12 cellular contexts compared by ENCODE assay signal in genomic region chr16:1469693-1470201, GRCh38.
DNase-seq lines count a peak whose midpoint lies in the region; ATAC-seq lines count a peak whose summit lies in the region.
"Had no signal": no experiment of that assay in that cellular context is flagged by ENCODE, and none has a peak within 500 bp of the region (broad histone marks: within the 10 kb centered on the region; RNA-seq: fewer than 3 reads in every experiment).

No MANE protein-coding gene starts in this region.

- H3K4me1 Mint-ChIP-seq in stimulated activated naive CD8-positive, alpha-beta T cell treated with anti-CD3 and anti-CD28 coated beads, Interleukin-15, Interleukin-2, amounts not matched to agents 100 ng/mL and 50 ng/mL, for 24 hours (ENCODE audit: low read depth) = peaks cover 35% of the 10 kb centered on the region
- peaks cover 39% of the 10 kb centered on the region for H3K4me1 Mint-ChIP-seq in memory B cell

- no peaks in the 10 kb centered on the region for H3K36me3 Mint-ChIP-seq in stimulated activated naive CD8-positive, alpha-beta T cell treated with anti-CD3 and anti-CD28 coated beads, Interleukin-15, Interleukin-2, amounts not matched to agents 100 ng/mL and 50 ng/mL, for 24 hours (ENCODE audit: low read depth)
- peaks cover 3% of the 10 kb centered on the region for H3K36me3 Mint-ChIP-seq in memory B cell

- H3K4me3 Mint-ChIP-seq in stimulated activated naive CD8-positive, alpha-beta T cell treated with anti-CD3 and anti-CD28 coated beads, Interleukin-15, Interleukin-2, amounts not matched to agents 100 ng/mL and 50 ng/mL, for 24 hours = peak overlapping the region; percentile 30
- H3K4me3 Mint-ChIP-seq in memory B cell = peak overlapping the region; percentile 72

- H3K27ac Mint-ChIP-seq in stimulated activated naive CD8-positive, alpha-beta T cell treated with anti-CD3 and anti-CD28 coated beads, Interleukin-15, Interleukin-2, amounts not matched to agents 100 ng/mL and 50 ng/mL, for 24 hours = peak overlapping the region; percentile 79
- peak overlapping the region; percentile 89 for H3K27ac Mint-ChIP-seq in memory B cell
- H3K27ac Mint-ChIP-seq: activated T-helper 2 cell treated with anti-CD3 and anti-CD28 coated beads, Interferon-gamma antibody, Interleukin-2, Interleukin-4, amounts not matched to agents 10 μg/mL and 5 μg/mL and 100 μg/mL, durations not matched to agents 14 hours and 24 hours and 36 hours had no signal

- no peak for DNase-seq in stimulated activated naive CD8-positive, alpha-beta T cell treated with anti-CD3 and anti-CD28 coated beads, Interleukin-15, Interleukin-2, amounts not matched to agents 100 U/mL and 50 U/mL, for 24 hours
- DNase-seq in SKM-1 treated with dmso at 0.1 percent for 144 hours (lab: John Stamatoyannopoulos, UW; ENCODE audit: unreplicated experiment) (peak; percentile 91), memory B cell (ENCODE audit: low spot score in 2 of 2) (no peak), SHP77 treated with DMSO at 0.1 percent for 48 hours (lab: John Stamatoyannopoulos, UW) (no peak), GOT3 (lab: John Stamatoyannopoulos, UW) (no peak)
- DNase-seq in stimulated activated CD4-positive, alpha-beta T cell treated with anti-CD3 and anti-CD28 coated beads, Interleukin-15, amount 100 ng/mL, for 24 hours = no peak
- DNase-seq: cerebellar nuclear complex, thyroid gland had no signal

- no peak for ATAC-seq in stimulated activated naive CD8-positive, alpha-beta T cell treated with anti-CD3 and anti-CD28 coated beads, Interleukin-15, Interleukin-2, amounts not matched to agents 100 U/mL and 50 U/mL, for 24 hours
- ATAC-seq in memory B cell (ENCODE audit: low read depth) (peak; percentile 59), HG03342 (IDR thresholded peaks at IDR 0.05; ENCODE audit: unreplicated experiment) (no peak)
- ATAC-seq: Panc1 had no signal

- no peaks in the 10 kb centered on the region for H3K27me3 Mint-ChIP-seq in stimulated activated naive CD8-positive, alpha-beta T cell treated with anti-CD3 and anti-CD28 coated beads, Interleukin-15, Interleukin-2, amounts not matched to agents 100 ng/mL and 50 ng/mL, for 24 hours
- no peaks in the 10 kb centered on the region for H3K27me3 Mint-ChIP-seq in memory B cell

- H3K9me3 Mint-ChIP-seq in stimulated activated naive CD8-positive, alpha-beta T cell treated with anti-CD3 and anti-CD28 coated beads, Interleukin-15, Interleukin-2, amounts not matched to agents 100 ng/mL and 50 ng/mL, for 24 hours = no peaks in the 10 kb centered on the region
- no peaks in the 10 kb centered on the region for H3K9me3 Mint-ChIP-seq in memory B cell
- H3K9me3 Mint-ChIP-seq: activated T-helper 2 cell treated with anti-CD3 and anti-CD28 coated beads, Interferon-gamma antibody, Interleukin-2, Interleukin-4, amounts not matched to agents 10 μg/mL and 5 μg/mL and 100 μg/mL, durations not matched to agents 14 hours and 24 hours and 36 hours had no signal
